1 cellular context compared by ENCODE assay signal in the genomic region with DNA sequence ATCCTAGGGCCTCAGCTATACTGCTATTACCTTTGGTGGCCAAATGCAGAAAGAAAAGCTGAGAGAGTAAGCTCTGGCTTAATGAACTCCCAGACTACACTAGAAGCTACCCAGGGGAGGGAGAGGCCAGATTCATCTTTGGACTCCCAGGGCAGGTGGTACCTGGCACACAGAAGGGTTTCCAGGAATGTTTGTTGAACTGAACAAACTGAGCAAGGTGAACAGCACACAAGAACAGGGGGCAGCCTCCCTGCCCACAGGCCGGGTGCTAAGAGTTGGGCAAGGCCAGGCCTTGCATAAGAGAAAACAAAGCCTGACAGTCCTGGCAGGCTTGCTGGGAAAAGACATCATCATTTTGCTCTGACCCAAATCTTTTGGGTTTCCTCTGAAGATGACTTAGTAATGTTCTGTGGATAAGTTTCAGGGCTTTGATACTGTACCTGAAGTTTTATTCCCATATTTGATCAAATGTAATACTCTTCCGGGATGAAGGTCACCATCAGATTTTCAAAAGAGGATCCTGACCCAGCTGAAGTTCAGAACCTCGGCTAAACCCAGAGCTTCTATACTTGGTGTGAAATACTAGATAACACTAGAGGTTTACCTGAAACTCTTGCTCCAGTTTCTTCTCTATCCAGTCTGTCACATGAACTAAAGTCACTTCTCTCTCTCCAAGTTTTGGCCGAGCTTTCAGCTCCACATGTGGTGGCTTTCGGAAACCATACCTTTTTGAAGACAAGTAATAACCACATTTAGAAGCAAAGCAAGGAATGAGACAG.
TF ChIP-seq lines count a peak whose summit lies in the region.

No MANE protein-coding gene starts in this region.

TF ChIP-seq in HepG2, 621 proteins besides CTCF, POLR2A, EP300 and RAD21 (continued from another document and continues in another):
- TF ChIP-seq ZUFSP (CRISPR knock-in tag; IDR thresholded peaks at IDR 0.05; ENCODE audit: borderline replicate concordance): no peak
- TF ChIP-seq PHF21A (CRISPR knock-in tag; IDR thresholded peaks at IDR 0.05): peak; percentile 99
- TF ChIP-seq, protein P1, sequence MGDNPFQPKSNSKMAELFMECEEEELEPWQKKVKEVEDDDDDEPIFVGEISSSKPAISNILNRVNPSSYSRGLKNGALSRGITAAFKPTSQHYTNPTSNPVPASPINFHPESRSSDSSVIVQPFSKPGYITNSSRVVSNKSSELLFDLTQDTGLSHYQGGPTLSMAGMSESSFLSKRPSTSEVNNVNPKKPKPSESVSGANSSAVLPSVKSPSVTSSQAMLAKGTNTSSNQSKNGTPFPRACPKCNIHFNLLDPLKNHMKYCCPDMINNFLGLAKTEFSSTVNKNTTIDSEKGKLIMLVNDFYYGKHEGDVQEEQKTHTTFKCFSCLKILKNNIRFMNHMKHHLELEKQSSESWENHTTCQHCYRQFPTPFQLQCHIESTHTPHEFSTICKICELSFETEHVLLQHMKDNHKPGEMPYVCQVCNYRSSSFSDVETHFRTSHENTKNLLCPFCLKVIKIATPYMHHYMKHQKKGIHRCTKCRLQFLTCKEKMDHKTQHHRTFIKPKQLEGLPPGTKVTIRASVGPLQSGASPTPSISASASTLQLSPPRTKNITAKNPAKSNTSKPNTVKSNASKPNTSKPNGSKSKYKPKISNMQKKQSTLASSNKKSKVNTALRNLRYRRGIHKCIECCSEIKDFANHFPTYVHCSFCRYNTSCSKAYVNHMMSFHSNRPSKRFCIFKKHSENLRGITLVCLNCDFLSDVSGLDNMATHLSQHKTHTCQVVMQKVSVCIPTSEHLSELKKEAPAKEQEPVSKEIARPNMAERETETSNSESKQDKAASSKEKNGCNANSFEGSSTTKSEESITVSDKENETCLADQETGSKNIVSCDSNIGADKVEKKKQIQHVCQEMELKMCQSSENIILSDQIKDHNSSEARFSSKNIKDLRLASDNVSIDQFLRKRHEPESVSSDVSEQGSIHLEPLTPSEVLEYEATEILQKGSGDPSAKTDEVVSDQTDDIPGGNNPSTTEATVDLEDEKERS (CRISPR knock-in tag; IDR thresholded peaks at IDR 0.05): peak; percentile 98; the same call in 1 of the 2 replicates
- TF ChIP-seq XRCC5 (optimal IDR thresholded peaks at IDR 0.05; ENCODE audit: low read length): peak; percentile 96
- no peak for TF ChIP-seq ZNF446 (CRISPR knock-in tag; IDR thresholded peaks at IDR 0.05)
- peak; percentile 34 to 53; a peak in 2 of 4 replicates for TF ChIP-seq NR2F1 (CRISPR knock-in tag; IDR thresholded peaks at IDR 0.05)
- peak; percentile 100 for TF ChIP-seq POGK (CRISPR knock-in tag; conservative IDR thresholded peaks at IDR 0.05)
- TF ChIP-seq ETS1 (CRISPR knock-in tag; IDR thresholded peaks at IDR 0.05): no peak
- TF ChIP-seq IKZF1 (IDR thresholded peaks at IDR 0.05): no peak
- TF ChIP-seq PHF20 (CRISPR knock-in tag; IDR thresholded peaks at IDR 0.05): no peak
- peak; percentile 74; the same call in 1 of the 2 replicates for TF ChIP-seq ZNF552 (CRISPR knock-in tag; IDR thresholded peaks at IDR 0.05; ENCODE audit: borderline replicate concordance)
- TF ChIP-seq ZBTB7B (CRISPR knock-in tag; IDR thresholded peaks at IDR 0.05): peak; percentile 99
- TF ChIP-seq, protein P2, sequence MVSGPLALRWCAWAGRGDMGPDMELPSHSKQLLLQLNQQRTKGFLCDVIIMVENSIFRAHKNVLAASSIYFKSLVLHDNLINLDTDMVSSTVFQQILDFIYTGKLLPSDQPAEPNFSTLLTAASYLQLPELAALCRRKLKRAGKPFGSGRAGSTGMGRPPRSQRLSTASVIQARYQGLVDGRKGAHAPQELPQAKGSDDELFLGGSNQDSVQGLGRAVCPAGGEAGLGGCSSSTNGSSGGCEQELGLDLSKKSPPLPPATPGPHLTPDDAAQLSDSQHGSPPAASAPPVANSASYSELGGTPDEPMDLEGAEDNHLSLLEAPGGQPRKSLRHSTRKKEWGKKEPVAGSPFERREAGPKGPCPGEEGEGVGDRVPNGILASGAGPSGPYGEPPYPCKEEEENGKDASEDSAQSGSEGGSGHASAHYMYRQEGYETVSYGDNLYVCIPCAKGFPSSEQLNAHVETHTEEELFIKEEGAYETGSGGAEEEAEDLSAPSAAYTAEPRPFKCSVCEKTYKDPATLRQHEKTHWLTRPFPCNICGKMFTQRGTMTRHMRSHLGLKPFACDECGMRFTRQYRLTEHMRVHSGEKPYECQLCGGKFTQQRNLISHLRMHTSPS (CRISPR knock-in tag; IDR thresholded peaks at IDR 0.05; ENCODE audit: low read depth): peak; percentile 100
- peak; percentile 99 for TF ChIP-seq ERF (CRISPR knock-in tag; IDR thresholded peaks at IDR 0.05)
- TF ChIP-seq KAT2B (IDR thresholded peaks at IDR 0.05; ENCODE audit: borderline replicate concordance, low read depth, low read length): no peak
- TF ChIP-seq, protein P3, sequence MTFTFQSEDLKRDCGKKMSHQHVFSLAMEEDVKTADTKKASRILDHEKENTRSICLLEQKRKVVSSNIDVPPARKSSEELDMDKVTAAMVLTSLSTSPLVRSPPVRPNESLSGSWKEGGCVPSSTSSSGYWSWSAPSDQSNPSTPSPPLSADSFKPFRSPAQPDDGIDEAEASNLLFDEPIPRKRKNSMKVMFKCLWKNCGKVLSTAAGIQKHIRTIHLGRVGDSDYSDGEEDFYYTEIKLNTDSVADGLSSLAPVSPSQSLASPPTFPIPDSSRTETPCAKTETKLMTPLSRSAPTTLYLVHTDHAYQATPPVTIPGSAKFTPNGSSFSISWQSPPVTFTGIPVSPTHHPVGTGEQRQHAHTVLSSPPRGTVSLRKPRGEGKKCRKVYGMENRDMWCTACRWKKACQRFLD (CRISPR knock-in tag; IDR thresholded peaks at IDR 0.05; ENCODE audit: borderline replicate concordance): no peak
- TF ChIP-seq ZBTB42 (CRISPR knock-in tag; IDR thresholded peaks at IDR 0.05): no peak; the same call in 1 of the 2 replicates
- 0 out of 2 replicates have a peak, but pooled peaks have one; percentile 38 for TF ChIP-seq ZBTB39 (CRISPR knock-in tag; IDR thresholded peaks at IDR 0.05)
- peak; percentile 98 for TF ChIP-seq ZNF792 (CRISPR knock-in tag; IDR thresholded peaks at IDR 0.05)
- TF ChIP-seq ZSCAN25 (CRISPR knock-in tag; IDR thresholded peaks at IDR 0.05): peak; percentile 92
- peak; percentile 64; the same call in 1 of the 2 replicates for TF ChIP-seq KMT2A (CRISPR knock-in tag; IDR thresholded peaks at IDR 0.05)
- TF ChIP-seq ZBTB38 (CRISPR knock-in tag; IDR thresholded peaks at IDR 0.05): peak; percentile 95
- TF ChIP-seq ZNF34 (CRISPR knock-in tag; IDR thresholded peaks at IDR 0.05; ENCODE audit: borderline replicate concordance): 0 out of 2 replicates have a peak, but pooled peaks have one; percentile 94
- no peak for TF ChIP-seq REXO4 (CRISPR knock-in tag; IDR thresholded peaks at IDR 0.05; ENCODE audit: borderline replicate concordance)
- TF ChIP-seq GLI4 (CRISPR knock-in tag; IDR thresholded peaks at IDR 0.05; ENCODE audit: borderline replicate concordance): no peak
- TF ChIP-seq SKIL (CRISPR knock-in tag; IDR thresholded peaks at IDR 0.05; ENCODE audit: borderline replicate concordance): peak; percentile 79; the same call in 1 of the 2 replicates
- peak; percentile 67; the same call in 1 of the 2 replicates for TF ChIP-seq ZSCAN12 (CRISPR knock-in tag; IDR thresholded peaks at IDR 0.05)
- peak; percentile 93; the same call in 1 of the 2 replicates for TF ChIP-seq ZNF747 (CRISPR knock-in tag; IDR thresholded peaks at IDR 0.05; ENCODE audit: borderline replicate concordance)
- TF ChIP-seq RBM22 (optimal IDR thresholded peaks at IDR 0.05; ENCODE audit: low read length): peak; percentile 75
- TF ChIP-seq SMAD1 (CRISPR knock-in tag; IDR thresholded peaks at IDR 0.05; ENCODE audit: borderline replicate concordance, low read depth): peak; percentile 72; the same call in 1 of the 2 replicates
- no peak for TF ChIP-seq GABPA (IDR thresholded peaks at IDR 0.05; ENCODE audit: low read depth, low read length)
- TF ChIP-seq GABPA (CRISPR knock-in tag; IDR thresholded peaks at IDR 0.05; ENCODE audit: low read depth): peak; percentile 50; the same call in 1 of the 2 replicates
- no peak for TF ChIP-seq SMARCE1 (IDR thresholded peaks at IDR 0.05; ENCODE audit: borderline replicate concordance)
- peak; percentile 92 for TF ChIP-seq TRIM24 (CRISPR knock-in tag; IDR thresholded peaks at IDR 0.05)
- TF ChIP-seq NFE2 (CRISPR knock-in tag; IDR thresholded peaks at IDR 0.05): no peak
- peak; percentile 76 for TF ChIP-seq TCF7 (IDR thresholded peaks at IDR 0.05; ENCODE audit: low read depth)
- TF ChIP-seq KDM1A (CRISPR knock-in tag; IDR thresholded peaks at IDR 0.05): peak; percentile 97
- TF ChIP-seq ZNF333 (CRISPR knock-in tag; IDR thresholded peaks at IDR 0.05; ENCODE audit: borderline replicate concordance): no peak; the same call in 1 of the 2 replicates
- TF ChIP-seq ZNF589 (CRISPR knock-in tag; conservative IDR thresholded peaks at IDR 0.05): no peak
- TF ChIP-seq STAG1 (CRISPR knock-in tag; IDR thresholded peaks at IDR 0.05): peak; percentile 59
- TF ChIP-seq ZNF576 (CRISPR knock-in tag; IDR thresholded peaks at IDR 0.05): no peak
- TF ChIP-seq, protein P4, sequence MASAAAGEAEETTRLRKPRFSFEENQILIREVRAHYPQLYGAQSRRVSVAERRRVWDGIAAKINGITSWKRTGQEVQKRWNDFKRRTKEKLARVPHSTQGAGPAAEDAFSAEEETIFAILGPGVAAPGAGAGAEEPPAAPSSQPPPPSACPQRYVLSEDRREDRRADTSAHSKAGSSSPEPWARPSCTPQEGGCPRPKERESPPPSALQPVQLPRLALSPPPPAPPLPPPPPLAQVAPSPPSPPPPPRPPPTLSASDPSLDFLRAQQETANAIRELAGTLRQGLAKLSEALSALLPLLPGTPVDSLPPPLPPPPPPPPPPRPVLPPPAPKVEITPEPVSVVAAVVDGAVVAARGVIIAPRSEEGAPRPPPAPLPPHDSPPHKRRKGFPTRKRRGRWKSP (CRISPR knock-in tag; IDR thresholded peaks at IDR 0.05): peak; percentile 94
- peak; percentile 92 for TF ChIP-seq ZFP37 (CRISPR knock-in tag; IDR thresholded peaks at IDR 0.05; ENCODE audit: borderline replicate concordance)
